Comparison of ENCODE assay signal across 9 cellular contexts in the genomic region with DNA sequence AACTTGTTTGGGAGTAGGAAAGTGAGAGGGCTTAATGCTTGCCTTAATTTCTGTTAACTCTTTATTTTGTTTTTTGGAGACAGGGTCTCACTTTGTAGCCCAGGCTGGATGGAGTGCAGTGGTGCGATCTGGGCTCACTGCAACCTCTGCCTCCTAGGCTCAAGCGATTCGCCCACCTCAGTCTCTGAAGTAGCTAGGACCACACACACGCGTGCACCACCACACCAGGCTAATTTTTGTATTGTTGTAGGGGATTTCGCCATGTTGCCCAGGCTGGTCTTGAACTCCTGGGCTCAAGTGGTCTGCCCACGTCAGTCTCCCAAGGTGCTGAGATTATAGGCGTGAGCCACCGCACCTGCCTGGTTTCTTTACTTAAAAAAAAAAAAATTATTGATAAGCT. TPM values are rescaled to one million over a fixed set of nuclear protein-coding genes. Genes with fewer than 3 reads are reported as not detected.
DNase-seq lines count a peak whose midpoint lies in the region; ATAC-seq and TF ChIP-seq lines count a peak whose summit lies in the region.
"Had no signal": no experiment of that assay in that cellular context is flagged by ENCODE, and none has a peak within 500 bp of the region (broad histone marks: within the 10 kb centered on the region; RNA-seq: fewer than 3 reads in every experiment).

No MANE protein-coding gene starts in this region.

- peaks cover 59% of the 10 kb centered on the region for H3K79me2 ChIP-seq in KMS-11 (ENCODE audit: insufficient read depth, low read depth)

- no peak overlapping the region for H2AFZ ChIP-seq in KMS-11 (ENCODE audit: low read depth)

- peaks cover 35% of the 10 kb centered on the region for H3K36me3 Mint-ChIP-seq in CD4-positive, alpha-beta T cell (ENCODE audit: low read depth)
- H3K36me3 Mint-ChIP-seq in central memory CD8-positive, alpha-beta T cell (ENCODE audit: insufficient read depth), result peaks cover 40% of the 10 kb centered on the region
- H3K36me3 Mint-ChIP-seq in nephron progenitor cell (ENCODE audit: low read depth), result peaks cover 5% of the 10 kb centered on the region

- H3K4me2 ChIP-seq in KMS-11, result peak overlapping the region; percentile 80

- no peaks in the 10 kb centered on the region for H3K27me3 Mint-ChIP-seq in CD4-positive, alpha-beta T cell
- H3K27me3 Mint-ChIP-seq in central memory CD8-positive, alpha-beta T cell, result peaks cover 10% of the 10 kb centered on the region
- peaks cover 25% of the 10 kb centered on the region for H3K27me3 Mint-ChIP-seq in nephron progenitor cell (ENCODE audit: low read depth, poor library complexity)

- DNase-seq in CD4-positive, alpha-beta T cell, result no peak
- no peak for DNase-seq in central memory CD8-positive, alpha-beta T cell (ENCODE audit: low spot score in 2 of 2)
- DNase-seq in nephron progenitor cell (no peak), NCI-H2081 treated with DMSO at 0.1 percent for 48 hours (lab: John Stamatoyannopoulos, UW) (no peak), mucosa of descending colon (no peak), COLO668 (lab: John Stamatoyannopoulos, UW; ENCODE audit: unreplicated experiment) (no peak)

- H3K27ac ChIP-seq in CD4-positive, alpha-beta T cell (ENCODE audit: low read depth, low read length), result no peak overlapping the region
- H3K27ac ChIP-seq in KMS-11, result no peak overlapping the region

- no peak for ATAC-seq in CD4-positive, alpha-beta T cell (ENCODE audit: poor library complexity)
- no peak for ATAC-seq in central memory CD8-positive, alpha-beta T cell (replicated peaks; ENCODE audit: extremely low read depth, poor library complexity, severe bottlenecking)
- no peak for ATAC-seq in mucosa of descending colon
- no peak for ATAC-seq in HG02938 (IDR thresholded peaks at IDR 0.05; ENCODE audit: unreplicated experiment)

- TF ChIP-seq CTCF in CD4-positive, alpha-beta T cell (IDR thresholded peaks at IDR 0.05), result no peak
- TF ChIP-seq CTCF in KMS-11 (conservative IDR thresholded peaks at IDR 0.05; ENCODE audit: low read depth, low read length) (no peak), nephron progenitor cell (IDR thresholded peaks at IDR 0.05) (no peak), mucosa of descending colon (IDR thresholded peaks at IDR 0.05) (no peak)

- H3K36me3 ChIP-seq in KMS-11 (ENCODE audit: insufficient read depth) (no peaks in the 10 kb centered on the region), mucosa of descending colon (ENCODE audit: low read depth) (no peaks in the 10 kb centered on the region)
- H3K36me3 ChIP-seq: tibial artery had no signal

- no peaks in the 10 kb centered on the region for H3K27me3 ChIP-seq in CD4-positive, alpha-beta T cell (ENCODE audit: control insufficient read depth, insufficient read depth, low read length)
- H3K27me3 ChIP-seq in KMS-11 (ENCODE audit: insufficient read depth, low read depth), result peaks cover 11% of the 10 kb centered on the region

- peak overlapping the region; percentile 96 for H3K27ac Mint-ChIP-seq in CD4-positive, alpha-beta T cell
- peak overlapping the region; percentile 91 for H3K27ac Mint-ChIP-seq in central memory CD8-positive, alpha-beta T cell (ENCODE audit: low read depth)
- no peak overlapping the region for H3K27ac Mint-ChIP-seq in nephron progenitor cell

- H4K20me1 ChIP-seq in KMS-11 (ENCODE audit: insufficient read depth), result no peaks in the 10 kb centered on the region

- H3K9me3 ChIP-seq in CD4-positive, alpha-beta T cell (ENCODE audit: control insufficient read depth, low read length), result no peaks in the 10 kb centered on the region
- no peaks in the 10 kb centered on the region for H3K9me3 ChIP-seq in mucosa of descending colon
- H3K9me3 ChIP-seq: tibial artery had no signal

- H3K4me3 Mint-ChIP-seq in CD4-positive, alpha-beta T cell, result peak overlapping the region; percentile 97
- peak overlapping the region; percentile 81 for H3K4me3 Mint-ChIP-seq in central memory CD8-positive, alpha-beta T cell
- peak overlapping the region; percentile 91 for H3K4me3 Mint-ChIP-seq in nephron progenitor cell

- no peak overlapping the region for H3K9ac ChIP-seq in KMS-11

- peaks cover 70% of the 10 kb centered on the region for H3K4me1 Mint-ChIP-seq in CD4-positive, alpha-beta T cell (ENCODE audit: low read depth)
- peaks cover 71% of the 10 kb centered on the region for H3K4me1 Mint-ChIP-seq in central memory CD8-positive, alpha-beta T cell
- H3K4me1 Mint-ChIP-seq in nephron progenitor cell, result peaks cover 59% of the 10 kb centered on the region

- peaks cover 42% of the 10 kb centered on the region for H3K4me1 ChIP-seq in KMS-11 (ENCODE audit: low read depth, poor library complexity, severe bottlenecking)
- H3K4me1 ChIP-seq in mucosa of descending colon (ENCODE audit: low read depth), result peaks cover 25% of the 10 kb centered on the region

- POLR2A ChIA-PET in CD4-positive, alpha-beta T cell (lab: Charles Lee), result interaction anchor here (1.4 kb wide), 1 partner anchor 71 kb away, joined by 3 read pairs; no protein-coding TSS in a partner anchor

- H3K4me3 ChIP-seq in KMS-11 (IDR thresholded peaks at IDR 0.05; ENCODE audit: insufficient read depth, low read depth, low read length), result no peak overlapping the region
- no peak overlapping the region for H3K4me3 ChIP-seq in mucosa of descending colon

- intact Hi-C loops in CD4-positive, alpha-beta T cell (cut with DNase I, micrococcal nuclease), result loop anchor here in 1 of 2 experiments (5.0 kb wide), 3 partner anchors 430 to 635 kb away; partner anchors contain the start of genes INPP5A and LRRC27
- intact Hi-C loops in mucosa of descending colon (cut with DNase I, micrococcal nuclease), result no loop called here

- CTCF ChIA-PET in CD4-positive, alpha-beta T cell (lab: Charles Lee), result interaction anchor here (1.4 kb wide), 1 partner anchor 17 kb away, joined by 4 read pairs; no protein-coding TSS in a partner anchor

- H3K9me3 Mint-ChIP-seq in CD4-positive, alpha-beta T cell, result no peaks in the 10 kb centered on the region
- no peaks in the 10 kb centered on the region for H3K9me3 Mint-ChIP-seq in central memory CD8-positive, alpha-beta T cell
- H3K9me3 Mint-ChIP-seq in nephron progenitor cell, result no peaks in the 10 kb centered on the region

RNA-seq across cellular contexts. Expression of gene PPP2R2D, which starts 1.9 kb away (rescaled TPM):
- 10 to 100 TPM; 32.6 to 32.9 TPM for total RNA-seq in CD4-positive, alpha-beta T cell
- total RNA-seq in mucosa of descending colon, result 10 to 100 TPM; 27.8 to 34.4 (median 33.9) TPM
